In genomic region chr13:19845758-19846157, GRCh38 we compare ENCODE assay signal across 7 cellular contexts. TPM values are rescaled to one million over a fixed set of nuclear protein-coding genes. Genes with fewer than 3 reads are reported as not detected.
DNase-seq lines count a peak whose midpoint lies in the region; ATAC-seq lines count a peak whose summit lies in the region.

No MANE protein-coding gene starts in this region.

- ATAC-seq in HG03108 (IDR thresholded peaks at IDR 0.05; ENCODE audit: unreplicated experiment) (no peak), GM21737 (IDR thresholded peaks at IDR 0.05; ENCODE audit: unreplicated experiment) (no peak)

- 0 to 1% methylated on average over 2 of the region's 2 CpGs for WGBS in GM23248 (ENCODE audit: low coverage in 1 of 2, low lambda C conversion rate in 2 of 2, missing lambda C conversion rate in 2 of 2), 2 experiments
- 18 to 36% methylated on average over 2 of the region's 2 CpGs for WGBS in esophagus, 2 donors

- in situ Hi-C loops in GM23248 (cut with MboI), result no loop called here

- no peaks in the 10 kb centered on the region for H3K9me3 ChIP-seq in GM23248 (ENCODE audit: low read depth)
- H3K9me3 ChIP-seq in esophagus (ENCODE audit: control insufficient read depth in 2 of 2, insufficient read depth in 1 of 2, low read depth in 1 of 2, low read length in 1 of 2), result no peaks in the 10 kb centered on the region

- peaks cover 16% of the 10 kb centered on the region for H3K4me1 ChIP-seq in GM23248 (ENCODE audit: insufficient read depth)
- H3K4me1 ChIP-seq in esophagus (ENCODE audit: control insufficient read depth in 2 of 2, insufficient read depth in 2 of 2, low read length in 1 of 2), result peaks cover 0 to 2% of the 10 kb centered on the region in 2 donors
- H3K4me1 ChIP-seq in rectal smooth muscle tissue (ENCODE audit: control insufficient read depth, insufficient read depth, low read length), result peaks cover 7% of the 10 kb centered on the region

- H3K4me3 ChIP-seq in GM23248, result no peak overlapping the region
- no peak overlapping the region for H3K4me3 ChIP-seq in esophagus (ENCODE audit: low read depth in 1 of 2, low read length in 2 of 2)
- H3K4me3 ChIP-seq in rectal smooth muscle tissue (ENCODE audit: low read length), result no peak overlapping the region

- DNase-seq in GM23248 (peak; percentile 96), NCI-H446 (lab: John Stamatoyannopoulos, UW) (peak; percentile 43 to 61), NCI-H748 treated with DMSO at 0.1 percent for 48 hours (lab: John Stamatoyannopoulos, UW) (no peak)

- peaks cover 6% of the 10 kb centered on the region for H4K20me1 ChIP-seq in GM23248 (ENCODE audit: insufficient read depth)

- peaks cover 92% of the 10 kb centered on the region for H3K79me2 ChIP-seq in GM23248 (ENCODE audit: insufficient read depth)

- H3K27me3 ChIP-seq in GM23248 (replicated peaks; ENCODE audit: insufficient read depth) (no peaks in the 10 kb centered on the region), esophagus (ENCODE audit: control insufficient read depth in 1 of 2, insufficient read depth in 2 of 2, low read length in 2 of 2) (no peaks in the 10 kb centered on the region), rectal smooth muscle tissue (ENCODE audit: control insufficient read depth, insufficient read depth, low read length) (no peaks in the 10 kb centered on the region)

- H3F3A ChIP-seq in GM23248 (ENCODE audit: insufficient read depth), result peaks cover 23% of the 10 kb centered on the region

- H3K27ac ChIP-seq in GM23248 (peak overlapping the region; percentile 74), esophagus (ENCODE audit: low read depth in 2 of 2, low read length in 1 of 2) (peak overlapping the region; percentile 29 to 78), rectal smooth muscle tissue (ENCODE audit: low read depth, low read length) (peak overlapping the region; percentile 34)

- no peaks in the 10 kb centered on the region for H3K9me2 ChIP-seq in GM23248 (ENCODE audit: insufficient read depth)

- H2AFZ ChIP-seq in GM23248, result no peak overlapping the region

- peak overlapping the region; percentile 60 for H3K4me2 ChIP-seq in GM23248 (ENCODE audit: unreplicated experiment)

- H3K9ac ChIP-seq in GM23248, result peak overlapping the region; percentile 14; the same call in 1 of the 2 replicates
- no peak overlapping the region for H3K9ac ChIP-seq in rectal smooth muscle tissue (ENCODE audit: low read length)

- H3K36me3 ChIP-seq in GM23248 (ENCODE audit: low read depth) (peaks cover 12% of the 10 kb centered on the region), esophagus (ENCODE audit: control insufficient read depth in 2 of 2, insufficient read depth in 2 of 2, low read length in 1 of 2) (peaks cover under 1 to 2% of the 10 kb centered on the region in 2 donors), rectal smooth muscle tissue (ENCODE audit: control insufficient read depth, insufficient read depth, low read length) (peaks cover 4% of the 10 kb centered on the region)

RNA-seq across cellular contexts. Expression of gene ZMYM5, which starts 17.7 kb away (rescaled TPM):
- 7.3 and 12.4 TPM in 2 replicates for total RNA-seq in GM23248 (2014; rRNA removed; shearing (Covaris generic))
- polyA plus RNA-seq in GM23248 (2016; fragmentation: Nextera tagmentation; extraction: Ambion mirVana), result 16.4 and 16.9 TPM in 2 replicates
- 1 to 10 TPM; 7.8 to 8.6 TPM for polyA plus RNA-seq in esophagus
